In genomic region chr1:34164510-34165381, GRCh38 we compare ENCODE assay signal across 8 cellular contexts. TPM values are rescaled to one million over a fixed set of nuclear protein-coding genes. Genes with fewer than 3 reads are reported as not detected.
DNase-seq lines count a peak whose midpoint lies in the region; ATAC-seq and TF ChIP-seq lines count a peak whose summit lies in the region.

TSS of gene CSMD2 (minus strand) at chr1:34165230. CDS start at chr1:34165097, 133 bp downstream.

- H3K27ac Mint-ChIP-seq in type B pancreatic cell, result peak within 1 kb of the TSS; percentile 32

- no peaks in the 10 kb centered on the region for H3K9me3 Mint-ChIP-seq in type B pancreatic cell

- TF ChIP-seq CTCF in right lobe of liver (IDR thresholded peaks at IDR 0.05) (no peak), type B pancreatic cell (conservative IDR thresholded peaks at IDR 0.05) (no peak)

- no peak for TF ChIP-seq POLR2A in right lobe of liver (IDR thresholded peaks at IDR 0.05)

- peaks cover 41% of the 10 kb centered on the region for H3K4me1 ChIP-seq in BLaER1
- H3K4me1 ChIP-seq in right lobe of liver, result peaks cover 0 to 19% (median 2%) of the 10 kb centered on the region in 4 donors

- H4K20me1 ChIP-seq in BLaER1, result peaks cover 10% of the 10 kb centered on the region

- no peak within 1 kb of the TSS; the same call in 1 of the 2 replicates for H3K9ac ChIP-seq in BLaER1

- H3K27ac ChIP-seq in BLaER1 (no peak within 1 kb of the TSS), caudate nucleus (ENCODE audit: low read depth, low read length) (peak within 1 kb of the TSS; percentile 87), right lobe of liver (no peak within 1 kb of the TSS)

- ATAC-seq in right lobe of liver (peak in 3 of 4 donors; percentile 5 to 38 (median 12)), HG03139 (IDR thresholded peaks at IDR 0.05; ENCODE audit: unreplicated experiment) (no peak), GM19324 (IDR thresholded peaks at IDR 0.05; ENCODE audit: low FRiP score, unreplicated experiment) (no peak), HG02571 (IDR thresholded peaks at IDR 0.05; ENCODE audit: unreplicated experiment) (no peak)

- peaks cover 9% of the 10 kb centered on the region for H3K4me1 Mint-ChIP-seq in type B pancreatic cell (ENCODE audit: unreplicated experiment)

- H3K4me2 ChIP-seq in BLaER1, result peak within 1 kb of the TSS; percentile 99

- H3K36me3 ChIP-seq in BLaER1 (no peaks in the 10 kb centered on the region), right lobe of liver (no peaks in the 10 kb centered on the region)

- H3K27me3 Mint-ChIP-seq in type B pancreatic cell, result peaks cover 88% of the 10 kb centered on the region

- intact Hi-C loops in right lobe of liver (cut with DNase I), result no loop called here

- H3K27me3 ChIP-seq in BLaER1, result peaks cover 88% of the 10 kb centered on the region
- H3K27me3 ChIP-seq in right lobe of liver, result peaks cover 0 to 22% of the 10 kb centered on the region in 2 donors

- H3K9me3 ChIP-seq in BLaER1 (no peaks in the 10 kb centered on the region), right lobe of liver (no peaks in the 10 kb centered on the region)

- H3K4me3 ChIP-seq in BLaER1 (peak within 1 kb of the TSS; percentile 69), right lobe of liver (peak within 1 kb of the TSS; percentile 4 to 42 (median 29))

- WGBS in right lobe of liver (ENCODE audit: insufficient coverage, low coverage, low lambda C conversion rate, missing lambda C conversion rate), result 3% methylated on average over 13 of the region's 91 CpGs

- H3K4me3 Mint-ChIP-seq in type B pancreatic cell, result peak within 1 kb of the TSS; percentile 88

- DNase-seq in NCI-H1694 (lab: John Stamatoyannopoulos, UW), result peak; percentile 10
- DNase-seq in caudate nucleus (lab: John Stamatoyannopoulos, UW), result peak in 58 of 61 donors; percentile 18 to 87 (median 74)
- peak in 2 of 3 donors; percentile 31 to 56 for DNase-seq in right lobe of liver
- no peak for DNase-seq in type B pancreatic cell (ENCODE audit: extremely low spot score, unreplicated experiment)

- H3K36me3 Mint-ChIP-seq in type B pancreatic cell, result no peaks in the 10 kb centered on the region

RNA-seq across cellular contexts. Expression of gene CSMD2, which starts in this region (rescaled TPM):
- under 1 TPM in 5 of 6 experiments, not detected in 1; under 0.01 to 0.19 (median 0.09) TPM for total RNA-seq in right lobe of liver
- 0.48 and 1.8 TPM in 2 replicates for total RNA-seq in type B pancreatic cell (ENCODE audit: low replicate concordance)

Comparison
In these comparisons a context has a peak if more than half of its experiments do, and no peak if none do; other contexts are left out.
1. Peak in DNase-seq, ATAC-seq and H3K4me3 ChIP-seq in right lobe of liver; RNA of the gene not detected or under 1 TPM.